Comparison of ENCODE assay signal across 5 cellular contexts in the genomic region with DNA sequence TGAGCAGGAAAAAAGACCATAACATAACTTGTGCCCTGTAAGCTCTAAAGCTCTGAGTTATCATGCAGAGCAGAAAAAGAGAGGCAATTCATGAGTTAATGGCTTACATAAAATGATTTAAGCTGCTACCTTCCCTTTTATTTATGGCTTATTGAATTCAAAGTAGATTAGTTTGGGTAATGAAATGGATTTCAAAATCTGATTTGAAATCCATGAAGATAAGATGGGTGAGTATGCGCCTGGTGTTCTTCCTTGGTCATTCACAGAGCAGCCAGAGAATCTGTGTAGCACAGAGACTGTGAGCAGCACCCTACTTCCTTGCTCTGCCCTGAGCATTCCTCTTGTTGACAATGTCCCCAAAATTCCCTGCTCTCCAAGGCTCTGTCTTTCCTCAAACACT.
"Had no signal": no experiment of that assay in that cellular context is flagged by ENCODE, and none has a peak within 500 bp of the region (broad histone marks: within the 10 kb centered on the region; RNA-seq: fewer than 3 reads in every experiment).

No MANE protein-coding gene starts in this region.

- H3K4me3 ChIP-seq: K562 had no signal

- H3K27ac ChIP-seq: HL-60 had no signal

- H3K36me3 Mint-ChIP-seq: IgD-negative memory B cell had no signal

- DNase-seq: IMR-90 had no signal

- H3K27me3 Mint-ChIP-seq: IgD-negative memory B cell had no signal

- ATAC-seq: HepG2, K562 had no signal

- H3K27ac Mint-ChIP-seq: IgD-negative memory B cell had no signal

- H3K4me1 Mint-ChIP-seq: IgD-negative memory B cell had no signal

- H3K4me3 Mint-ChIP-seq: IgD-negative memory B cell had no signal
